8 cellular contexts compared by ENCODE assay signal in genomic region chr5:218457-219289, GRCh38. TPM values are rescaled to one million over a fixed set of nuclear protein-coding genes. Genes with fewer than 3 reads are reported as not detected.
DNase-seq lines count a peak whose midpoint lies in the region; ATAC-seq and TF ChIP-seq lines count a peak whose summit lies in the region.

No MANE protein-coding gene starts in this region.

- H3K79me2 ChIP-seq in HCT116 (ENCODE audit: insufficient read depth, low read length) (peaks cover 64% of the 10 kb centered on the region), MM.1S (ENCODE audit: low read length) (peaks cover 90% of the 10 kb centered on the region)

- H3K9me3 Mint-ChIP-seq in activated T-cell treated with anti-CD3 and anti-CD28 coated beads, Interleukin-2, amount 50 U/mL, for 4 hours, result no peaks in the 10 kb centered on the region

- RAD21 ChIA-PET in HCT116 (lab: Charles Lee; ENCODE audit: low non-redundant PET in 1 of 2, low total read pairs in 2 of 2, uncharacterized antibody in 2 of 2, unreplicated experiment in 2 of 2), result no interaction called here

- H3K27me3 Mint-ChIP-seq in activated T-cell treated with anti-CD3 and anti-CD28 coated beads, Interleukin-2, amount 50 U/mL, for 4 hours (ENCODE audit: low read depth), result no peaks in the 10 kb centered on the region

- H4K20me1 ChIP-seq in HCT116 (ENCODE audit: insufficient read depth) (no peaks in the 10 kb centered on the region; the same call in 1 of the 2 replicates), MM.1S (ENCODE audit: insufficient read depth, low read length) (peaks cover 3% of the 10 kb centered on the region; the same call in 1 of the 2 replicates)

- H3K9ac ChIP-seq in HCT116 (ENCODE audit: low read length) (peak overlapping the region; percentile 92), MM.1S (ENCODE audit: low read length) (peak overlapping the region; percentile 98)

- H3F3A ChIP-seq in MM.1S (ENCODE audit: insufficient read depth, low read length), result peaks cover 41% of the 10 kb centered on the region

- H3K4me3 ChIP-seq in HCT116 (replicated peaks in 1 of 2; ENCODE audit: low read depth in 1 of 2, low read length in 2 of 2) (peak overlapping the region; percentile 86), MM.1S (ENCODE audit: low read length) (peak overlapping the region; percentile 66), fibroblast of villous mesenchyme (ENCODE audit: low read depth, low read length) (peak overlapping the region; percentile 92), neuron (ENCODE audit: low read length) (peak overlapping the region; percentile 83)

- TF ChIP-seq CTCF in HCT116 (IDR thresholded peaks at IDR 0.05 in 2 of 3, conservative IDR thresholded peaks at IDR 0.05 in 1 of 3; ENCODE audit: borderline replicate concordance in 1 of 3, insufficient read depth in 1 of 3, low read depth in 2 of 3, low read length in 2 of 3) (no peak), MM.1S (IDR thresholded peaks at IDR 0.05; ENCODE audit: low read length) (no peak), fibroblast of villous mesenchyme (IDR thresholded peaks at IDR 0.05; ENCODE audit: insufficient read depth, low read depth, low read length) (no peak)

- H2AFZ ChIP-seq in HCT116 (ENCODE audit: low read depth, low read length, poor library complexity, severe bottlenecking) (no peak overlapping the region), MM.1S (ENCODE audit: low read length) (no peak overlapping the region), neuron (ENCODE audit: low read depth, low read length) (peak overlapping the region; percentile 47)

- H3K9me2 ChIP-seq in HCT116 (ENCODE audit: insufficient read depth), result no peaks in the 10 kb centered on the region
- no peaks in the 10 kb centered on the region for H3K9me2 ChIP-seq in MM.1S (replicated peaks; ENCODE audit: insufficient read depth, low read length)

- DNase-seq in DMS53 (lab: John Stamatoyannopoulos, UW), result peak; percentile 62
- DNase-seq in DMS53 treated with DMSO at 0.1 percent for 48 hours (lab: John Stamatoyannopoulos, UW; ENCODE audit: unreplicated experiment), result no peak
- no peak for DNase-seq in HCT116 (ENCODE audit: low read depth, low spot score)
- DNase-seq in MM.1S, result peak; percentile 48
- DNase-seq in activated T-cell treated with anti-CD3 and anti-CD28 coated beads, Interleukin-2, amount 50 U/mL, for 4 hours, result no peak
- peak; percentile 27 for DNase-seq in fibroblast of villous mesenchyme (ENCODE audit: low read depth)
- no peak for DNase-seq in NCI-H2107 treated with DMSO at 0.1 percent for 48 hours (lab: John Stamatoyannopoulos, UW; ENCODE audit: unreplicated experiment)

- TF ChIP-seq RAD21 in HCT116 (IDR thresholded peaks at IDR 0.05; ENCODE audit: low read depth), result no peak

- H3K27ac ChIP-seq in HCT116 (ENCODE audit: low read depth, low read length) (peak overlapping the region; percentile 74), MM.1S (ENCODE audit: low read length) (peak overlapping the region; percentile 76)

- H3K4me2 ChIP-seq in HCT116 (ENCODE audit: low read length) (peak overlapping the region; percentile 67), MM.1S (ENCODE audit: low read depth, low read length) (peak overlapping the region; percentile 64)

- H3K36me3 Mint-ChIP-seq in activated T-cell treated with anti-CD3 and anti-CD28 coated beads, Interleukin-2, amount 50 U/mL, for 4 hours (ENCODE audit: insufficient read depth), result peaks cover 15% of the 10 kb centered on the region

- peak; percentile 57 for ATAC-seq in HCT116
- ATAC-seq in activated T-cell treated with anti-CD3 and anti-CD28 coated beads, Interleukin-2, amount 50 U/mL, for 4 hours, result peak; percentile 20

- peaks cover 63% of the 10 kb centered on the region for H3K4me1 Mint-ChIP-seq in activated T-cell treated with anti-CD3 and anti-CD28 coated beads, Interleukin-2, amount 50 U/mL, for 4 hours (ENCODE audit: low read depth)

- TF ChIP-seq POLR2A in HCT116 (IDR thresholded peaks at IDR 0.05; ENCODE audit: borderline replicate concordance, extremely low read depth, insufficient read depth, insufficient read length), result no peak

- no TSS peak for BruUV-seq in HCT116 (replicated peaks; lab: Mats Ljungman, UMichigan)

- intact Hi-C loops in HCT116 (cut with micrococcal nuclease), result no loop called here

- peak overlapping the region; percentile 92 for H3K4me3 Mint-ChIP-seq in activated T-cell treated with anti-CD3 and anti-CD28 coated beads, Interleukin-2, amount 50 U/mL, for 4 hours

- H3K9me3 ChIP-seq in HCT116 (ENCODE audit: control insufficient read depth in 1 of 2, insufficient read depth in 1 of 2, low read depth in 1 of 2, low read length in 2 of 2) (no peaks in the 10 kb centered on the region), MM.1S (replicated peaks; ENCODE audit: insufficient read depth, low read length) (no peaks in the 10 kb centered on the region), neuron (ENCODE audit: low read length) (no peaks in the 10 kb centered on the region)

- H3K27me3 ChIP-seq in HCT116 (ENCODE audit: insufficient read depth, low read length) (no peaks in the 10 kb centered on the region), MM.1S (replicated peaks; ENCODE audit: insufficient read depth, low read length) (no peaks in the 10 kb centered on the region), neuron (ENCODE audit: insufficient read depth, low read length) (no peaks in the 10 kb centered on the region)

- POLR2A ChIA-PET in HCT116 (lab: Charles Lee), result interaction anchor here (1.0 kb wide), 1 partner anchor 30 kb away, joined by 3 read pairs; no protein-coding TSS in a partner anchor

- H3K4me1 ChIP-seq in HCT116 (ENCODE audit: control insufficient read depth in 1 of 2, insufficient read depth in 2 of 2, low read length in 2 of 2) (peaks cover 0 to 10% of the 10 kb centered on the region in 2 experiments; a peak in 1 of 4 replicates), MM.1S (ENCODE audit: low read length) (peaks cover 13% of the 10 kb centered on the region), neuron (ENCODE audit: insufficient read depth, low read length) (peaks cover 19% of the 10 kb centered on the region)

- 0 out of 4 replicates have a peak, but pooled peaks cover 2 to 4% of the 10 kb centered on the region in 2 experiments for H3K36me3 ChIP-seq in HCT116 (ENCODE audit: control insufficient read depth in 1 of 2, insufficient read depth in 2 of 2, low read length in 2 of 2)
- no peaks in the 10 kb centered on the region; the same call in 1 of the 2 replicates for H3K36me3 ChIP-seq in MM.1S (replicated peaks; ENCODE audit: insufficient read depth, low read length)
- peaks cover 11% of the 10 kb centered on the region for H3K36me3 ChIP-seq in neuron (ENCODE audit: insufficient read depth, low read length)

- CTCF ChIA-PET in HCT116 (lab: Charles Lee), result interaction anchor here (1.0 to 1.4 kb wide), 2 partner anchors 30 kb away, joined by 4 read pairs; no protein-coding TSS in a partner anchor

TF ChIP-seq in HCT116, 20 proteins besides CTCF, POLR2A, EP300 and RAD21:
- TF ChIP-seq EZH2phosphoT487 (IDR thresholded peaks at IDR 0.05; ENCODE audit: borderline replicate concordance), result no peak
- TF ChIP-seq ATF3 (IDR thresholded peaks at IDR 0.05), result no peak
- TF ChIP-seq ZBTB33 (IDR thresholded peaks at IDR 0.05; ENCODE audit: extremely low read depth, insufficient replicate concordance, low read length), result no peak
- peak; percentile 46; the same call in 1 of the 2 replicates for TF ChIP-seq ZFX (IDR thresholded peaks at IDR 0.05)

RNA-seq across cellular contexts. Expression of gene SDHA, which starts 0.6 kb away (rescaled TPM):
- total RNA-seq in HCT116 (2021; ENCODE audit: unreplicated experiment), result 134 TPM
- polyA plus RNA-seq in HCT116 (2012), result 133 and 143 TPM in 2 replicates
- total RNA-seq in activated T-cell treated with anti-CD3 and anti-CD28 coated beads, Interleukin-2, amount 50 U/mL, for 4 hours, result 100 to 1,000 TPM in 2 of 3 donors, 10 to 100 TPM in 1; 73.1 to 120 (median 104) TPM
- 84.4 and 87.2 TPM in 2 replicates for total RNA-seq in fibroblast of villous mesenchyme

RNA-seq across cellular contexts. Expression of gene CCDC127, which starts 0.7 kb away (rescaled TPM):
- total RNA-seq in HCT116 (2021; ENCODE audit: unreplicated experiment), result 5.1 TPM
- polyA plus RNA-seq in HCT116 (2012), result 2.2 and 2.8 TPM in 2 replicates
- total RNA-seq in activated T-cell treated with anti-CD3 and anti-CD28 coated beads, Interleukin-2, amount 50 U/mL, for 4 hours, result 1 to 10 TPM; 4.7 to 7.8 (median 5.7) TPM
- total RNA-seq in fibroblast of villous mesenchyme, result 4.2 and 4.3 TPM in 2 replicates

RNA-seq across cellular contexts. Expression of gene LRRC14B, which starts 27.4 kb away (rescaled TPM):
- total RNA-seq in HCT116 (2021; ENCODE audit: unreplicated experiment), result not detected
- 0.05 TPM in 1 of 2 replicates, not detected in the other for polyA plus RNA-seq in HCT116 (2012)
- under 1 TPM in 1 of 3 donors, not detected in 2; 0.23 TPM for total RNA-seq in activated T-cell treated with anti-CD3 and anti-CD28 coated beads, Interleukin-2, amount 50 U/mL, for 4 hours
- total RNA-seq in fibroblast of villous mesenchyme, result not detected in 2 replicates

RNA-seq across cellular contexts. Expression of gene PDCD6, which starts 52.8 kb away (rescaled TPM):
- total RNA-seq in HCT116 (2021; ENCODE audit: unreplicated experiment), result 107 TPM
- 149 and 166 TPM in 2 replicates for polyA plus RNA-seq in HCT116 (2012)
- total RNA-seq in activated T-cell treated with anti-CD3 and anti-CD28 coated beads, Interleukin-2, amount 50 U/mL, for 4 hours, result 100 to 1,000 TPM in 2 of 3 donors, 10 to 100 TPM in 1; 98.9 to 107 (median 101) TPM
- 72.2 and 84.6 TPM in 2 replicates for total RNA-seq in fibroblast of villous mesenchyme

Comparison
In these comparisons a context has a peak if more than half of its experiments do, and no peak if none do; other contexts are left out.
1. DNase-seq: peak in DMS53 (single experiment), MM.1S (single experiment) and fibroblast of villous mesenchyme (single experiment); none in DMS53 treated with DMSO at 0.1 percent for 48 hours (single experiment), HCT116 (single experiment), activated T-cell treated with anti-CD3 and anti-CD28 coated beads, Interleukin-2, amount 50 U/mL, for 4 hours (single experiment) and NCI-H2107 treated with DMSO at 0.1 percent for 48 hours (single experiment).
2. Peak in every context shown above with its lines, with median percentiles within 50 percentile points of each other: H3K4me3 ChIP-seq.